ENCODE assay signal across 25 cellular contexts in the genomic region with DNA sequence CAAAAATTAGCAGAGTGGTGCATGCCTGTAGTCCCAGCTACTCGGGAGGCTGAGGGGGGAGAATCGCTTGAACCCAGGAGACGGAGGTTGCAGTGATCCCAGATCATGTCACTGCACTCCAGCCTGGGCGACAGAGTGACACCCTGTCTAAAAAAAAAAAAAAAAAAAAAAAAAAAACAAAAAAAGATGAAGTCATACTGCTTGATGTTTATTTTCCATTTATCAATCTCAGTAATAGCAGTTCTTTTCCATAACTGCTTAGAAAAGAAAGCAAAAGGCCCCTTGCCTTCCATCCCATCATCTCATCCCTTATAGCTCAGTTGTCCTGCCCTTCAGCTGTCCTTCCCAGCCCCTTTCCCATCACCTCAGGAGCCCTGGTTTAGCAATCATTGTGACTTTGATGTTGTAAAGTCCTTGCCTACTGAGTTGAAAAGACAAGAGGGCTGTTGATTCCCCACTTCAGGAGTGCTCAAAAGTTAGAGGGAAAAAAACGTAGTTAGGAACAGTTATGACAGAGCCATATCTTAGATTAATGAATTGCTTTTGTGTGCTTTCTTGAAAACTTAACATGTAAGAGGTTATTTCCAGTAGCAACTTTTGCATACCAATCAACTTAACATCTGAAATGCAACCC. TPM values are rescaled to one million over a fixed set of nuclear protein-coding genes. Genes with fewer than 3 reads are reported as not detected.
DNase-seq lines count a peak whose midpoint lies in the region; ATAC-seq, FAIRE-seq and TF ChIP-seq lines count a peak whose summit lies in the region.
"Had no signal": no experiment of that assay in that cellular context is flagged by ENCODE, and none has a peak within 500 bp of the region (broad histone marks: within the 10 kb centered on the region; RNA-seq: fewer than 3 reads in every experiment).

No MANE protein-coding gene starts in this region.

- no peak overlapping the region for H3K9ac ChIP-seq in HepG2 (ENCODE audit: insufficient read depth, low read depth, low read length)
- H3K9ac ChIP-seq: BLaER1 treated with 17β-estradiol and CSF1 and Interleukin-3, amounts not matched to agents 10 nM and 100 nM had no signal

- POLR2A ChIA-PET in HepG2 (lab: Yijun Ruan, JAX): no interaction called here

- no peak for TF ChIP-seq POLR2A in HepG2 (IDR thresholded peaks at IDR 0.05; ENCODE audit: insufficient read depth in 1 of 2, low read depth in 2 of 2, low read length in 2 of 2)
- TF ChIP-seq POLR2A in right lobe of liver (IDR thresholded peaks at IDR 0.05): no peak

- H3K79me2 ChIP-seq in HepG2 (ENCODE audit: insufficient read depth, low read length): no peaks in the 10 kb centered on the region

- CTCF ChIA-PET in HepG2 (lab: Yijun Ruan, JAX; ENCODE audit: low intra/inter-chr PET ratio, low total read pairs): no interaction called here

- no TSS peak for BruUV-seq in HepG2 (replicated peaks; lab: Mats Ljungman, UMichigan)

- H3K9me3 ChIP-seq in HepG2 (ENCODE audit: low read length) (no peaks in the 10 kb centered on the region), right lobe of liver (no peaks in the 10 kb centered on the region), lower lobe of right lung (no peaks in the 10 kb centered on the region), upper lobe of right lung (no peaks in the 10 kb centered on the region)
- H3K9me3 ChIP-seq: BE2C; BLaER1 treated with 17β-estradiol and CSF1 and Interleukin-3, amounts not matched to agents 10 nM and 100 nM had no signal

- TF ChIP-seq CTCF in HepG2 (CRISPR knock-in tag; IDR thresholded peaks at IDR 0.05) (no peak), right lobe of liver (IDR thresholded peaks at IDR 0.05) (no peak), bronchial epithelial cell (IDR thresholded peaks at IDR 0.05; ENCODE audit: insufficient read depth, low read length, severe bottlenecking) (no peak), lower lobe of right lung (IDR thresholded peaks at IDR 0.05) (no peak), upper lobe of right lung (IDR thresholded peaks at IDR 0.05) (no peak)

- ATAC-seq in HepG2 (no peak), right lobe of liver (no peak), lower lobe of right lung (peak; percentile 45 to 79), upper lobe of right lung (peak; percentile 64), GM19395 (IDR thresholded peaks at IDR 0.05; ENCODE audit: unreplicated experiment) (no peak), HG03439 (IDR thresholded peaks at IDR 0.05; ENCODE audit: unreplicated experiment) (no peak)
- ATAC-seq: GM12878 had no signal

- WGBS in HepG2 (ENCODE audit: low lambda C conversion rate): 91% methylated on average over 5 of the region's 5 CpGs
- WGBS in right lobe of liver (ENCODE audit: insufficient coverage, low coverage, low lambda C conversion rate, missing lambda C conversion rate): 77% methylated on average over 5 of the region's 5 CpGs

- H3K27me3 ChIP-seq in HepG2 (ENCODE audit: control insufficient read depth in 1 of 2, insufficient read depth in 2 of 2, low read length in 2 of 2): no peaks in the 10 kb centered on the region
- H3K27me3 ChIP-seq in right lobe of liver: no peaks in the 10 kb centered on the region
- no peaks in the 10 kb centered on the region for H3K27me3 ChIP-seq in bronchial epithelial cell (ENCODE audit: control insufficient read depth, insufficient read depth, low read length)
- no peaks in the 10 kb centered on the region for H3K27me3 ChIP-seq in lower lobe of right lung (ENCODE audit: low read depth)
- H3K27me3 ChIP-seq in upper lobe of right lung: no peaks in the 10 kb centered on the region
- H3K27me3 ChIP-seq: BE2C; BLaER1 treated with 17β-estradiol and CSF1 and Interleukin-3, amounts not matched to agents 10 nM and 100 nM had no signal

- no peak for TF ChIP-seq RAD21 in HepG2 (CRISPR knock-in tag; IDR thresholded peaks at IDR 0.05)

- H3K4me3 ChIP-seq in HepG2 (replicated peaks in 1 of 3; ENCODE audit: insufficient read depth in 1 of 3, low read depth in 2 of 3, low read length in 3 of 3) (no peak overlapping the region), right lobe of liver (no peak overlapping the region), bronchial epithelial cell (ENCODE audit: low read depth, low read length) (no peak overlapping the region), lower lobe of right lung (no peak overlapping the region), upper lobe of right lung (no peak overlapping the region)
- H3K4me3 ChIP-seq: BLaER1 treated with 17β-estradiol and CSF1 and Interleukin-3, amounts not matched to agents 10 nM and 100 nM; GM12878 had no signal

- FAIRE-seq in HepG2 (lab: Jason Lieb, UNC) (no peak), bronchial epithelial cell (lab: Jason Lieb, UNC) (peak; percentile 13)
- FAIRE-seq: D721Med, GM12878 had no signal

- TF ChIP-seq EP300 in HepG2 (IDR thresholded peaks at IDR 0.05; ENCODE audit: low read depth in 2 of 2, low read length in 2 of 2) (no peak), HepG2 (CRISPR knock-in tag; IDR thresholded peaks at IDR 0.05; ENCODE audit: borderline replicate concordance) (no peak)

- in situ Hi-C loops in HepG2 (cut with HindIII; ENCODE audit: extremely low pct_ligation_motif_present, low pct_unique_long_range_greater_than_20kb): no loop called here

- no peak overlapping the region for H3K4me2 ChIP-seq in HepG2 (ENCODE audit: low read depth, low read length)
- H3K4me2 ChIP-seq: BLaER1 treated with 17β-estradiol and CSF1 and Interleukin-3, amounts not matched to agents 10 nM and 100 nM had no signal

- no peak for DNase-seq in HepG2 (ENCODE audit: low spot score)
- DNase-seq in right lobe of liver: no peak
- no peak for DNase-seq in bronchial epithelial cell (ENCODE audit: low read depth)
- no peak for DNase-seq in lower lobe of right lung
- no peak for DNase-seq in upper lobe of right lung
- no peak for DNase-seq in NOMO-1 (lab: John Stamatoyannopoulos, UW; ENCODE audit: unreplicated experiment in 2 of 2)
- DNase-seq: ACHN; AML-193; BE2C; CD4-positive, alpha-beta T cell; CD8-positive, alpha-beta memory T cell; DMS 273 treated with DMSO at 0.1 percent for 48 hours; DMS79; EL; GDM1; GOT3; H7; HFFc6 had no signal

- H2AFZ ChIP-seq in HepG2 (ENCODE audit: low read length): no peak overlapping the region

- H4K20me1 ChIP-seq in HepG2 (ENCODE audit: insufficient read depth, low read length): no peaks in the 10 kb centered on the region
- H4K20me1 ChIP-seq: BLaER1 treated with 17β-estradiol and CSF1 and Interleukin-3, amounts not matched to agents 10 nM and 100 nM had no signal

- H3K36me3 ChIP-seq in HepG2 (replicated peaks in 1 of 2; ENCODE audit: control insufficient read depth in 1 of 2, insufficient read depth in 2 of 2, low read length in 2 of 2) (no peaks in the 10 kb centered on the region; a peak in 1 of 5 replicates), right lobe of liver (no peaks in the 10 kb centered on the region), bronchial epithelial cell (ENCODE audit: control insufficient read depth, insufficient read depth, low read length) (no peaks in the 10 kb centered on the region), lower lobe of right lung (no peaks in the 10 kb centered on the region), upper lobe of right lung (no peaks in the 10 kb centered on the region)
- H3K36me3 ChIP-seq: BE2C; BLaER1 treated with 17β-estradiol and CSF1 and Interleukin-3, amounts not matched to agents 10 nM and 100 nM had no signal

- intact Hi-C loops in HepG2 (cut with micrococcal nuclease; ENCODE audit: unreplicated experiment) (no loop called here), right lobe of liver (cut with DNase I) (no loop called here), lower lobe of right lung (cut with DNase I) (no loop called here), upper lobe of right lung (cut with DNase I) (no loop called here)

- no peaks in the 10 kb centered on the region for H3K4me1 ChIP-seq in HepG2 (ENCODE audit: insufficient read depth, low read length)
- no peaks in the 10 kb centered on the region for H3K4me1 ChIP-seq in right lobe of liver
- H3K4me1 ChIP-seq in lower lobe of right lung: no peaks in the 10 kb centered on the region
- no peaks in the 10 kb centered on the region for H3K4me1 ChIP-seq in upper lobe of right lung
- H3K4me1 ChIP-seq: BE2C had no signal

- H3K27ac ChIP-seq in HepG2 (ENCODE audit: extremely low read length, insufficient read depth, low read length) (no peak overlapping the region), right lobe of liver (no peak overlapping the region), lower lobe of right lung (no peak overlapping the region), upper lobe of right lung (no peak overlapping the region)
- H3K27ac ChIP-seq: 22Rv1; BLaER1 treated with 17β-estradiol and CSF1 and Interleukin-3, amounts not matched to agents 10 nM and 100 nM had no signal

TF ChIP-seq in HepG2, 621 proteins besides CTCF, POLR2A, EP300 and RAD21:
- TF ChIP-seq MZF1 (CRISPR knock-in tag; IDR thresholded peaks at IDR 0.05; ENCODE audit: borderline replicate concordance) (no peak), CEBPB (IDR thresholded peaks at IDR 0.05; ENCODE audit: borderline replicate concordance, low read depth, low read length) (peak; percentile 27; the same call in 1 of the 2 replicates)

RNA-seq across cellular contexts. Expression of a gene that starts 18.0 kb away (rescaled TPM):
- total RNA-seq in HepG2 (2016; rRNA removed; fragmentation: Illumina TruSeq; extraction: Trizol): 22.7 and 30.1 TPM in 2 replicates
- 9.2 and 10.9 TPM in 2 replicates for total RNA-seq in HepG2 (2016; cell fraction: cytosol; rRNA removed; fragmentation: Illumina TruSeq; extraction: Trizol; ENCODE audit: low read depth)
- total RNA-seq in HepG2 (2016; cell fraction: insoluble cytoplasmic fraction; rRNA removed; fragmentation: Illumina TruSeq; extraction: Trizol): 20.4 and 24.3 TPM in 2 replicates
- total RNA-seq in HepG2 (2016; cell fraction: membrane; rRNA removed; fragmentation: Illumina TruSeq; extraction: Trizol): 16.1 and 18.6 TPM in 2 replicates
- 40.5 and 40.8 TPM in 2 replicates for total RNA-seq in HepG2 (2016; cell fraction: nucleus; rRNA removed; fragmentation: Illumina TruSeq; extraction: Trizol)
- polyA plus RNA-seq in HepG2 (2011; rRNA removed): 4.3 and 4.7 TPM in 2 replicates
- 3.0 and 4.0 TPM in 2 replicates for polyA plus RNA-seq in HepG2 (2011; cell fraction: cytosol; rRNA removed)
- polyA plus RNA-seq in HepG2 (2011; cell fraction: nucleus; rRNA removed): 6.1 and 7.0 TPM in 2 replicates
- polyA plus RNA-seq in HepG2 (2012): 7.5 and 9.3 TPM in 2 replicates
- polyA plus RNA-seq in HepG2 (2016; cell fraction: cytosol; fragmentation: Illumina TruSeq; extraction: Trizol; ENCODE audit: low read depth): 3.5 and 4.3 TPM in 2 replicates
- 14.8 and 17.3 TPM in 2 replicates for polyA plus RNA-seq in HepG2 (2016; cell fraction: insoluble cytoplasmic fraction; fragmentation: Illumina TruSeq; extraction: Trizol; ENCODE audit: low read depth)
- polyA plus RNA-seq in HepG2 (2016; cell fraction: membrane; fragmentation: Illumina TruSeq; extraction: Trizol; ENCODE audit: low read depth): 6.5 and 6.7 TPM in 2 replicates
- polyA plus RNA-seq in HepG2 (2016; cell fraction: nucleus; fragmentation: Illumina TruSeq; extraction: Trizol; ENCODE audit: insufficient read depth, low read depth): 14.6 and 17.3 TPM in 2 replicates
- 3.3 and 9.4 TPM in 2 replicates for polyA minus RNA-seq in HepG2 (2011; rRNA and poly(A)+ RNA removed; ENCODE audit: low replicate concordance)
- polyA minus RNA-seq in HepG2 (2011; cell fraction: cytosol; rRNA and poly(A)+ RNA removed): 8.1 and 8.3 TPM in 2 replicates
- 45.8 and 47.3 TPM in 2 replicates for polyA minus RNA-seq in HepG2 (2011; cell fraction: nucleus; rRNA and poly(A)+ RNA removed)
- total RNA-seq in right lobe of liver: 10 to 100 TPM; 14.5 to 29.5 (median 17.3) TPM
- total RNA-seq in bronchial epithelial cell: 7.6 and 9.0 TPM in 2 replicates
- 14.6 TPM for total RNA-seq in lower lobe of right lung
- total RNA-seq in upper lobe of right lung: 19.7 TPM
- total RNA-seq: CD4-positive, alpha-beta T cell; CD8-positive, alpha-beta memory T cell; HFFc6 had no signal
- polyA plus RNA-seq: CD14-positive monocyte; CD8-positive, alpha-beta memory T cell; GM12878 had no signal

Comparison
In these comparisons a context has a peak if more than half of its experiments do, and no peak if none do; other contexts are left out.
1. ATAC-seq: peak in lower lobe of right lung (2 of 2) and upper lobe of right lung (single experiment); none in HepG2 (single experiment), right lobe of liver (0 of 4), GM19395 (single experiment) and HG03439 (single experiment).